In genomic region chr1:22428672-22429071, GRCh38 we compare ENCODE assay signal across 8 cellular contexts. TPM values are rescaled to one million over a fixed set of nuclear protein-coding genes. Genes with fewer than 3 reads are reported as not detected.
DNase-seq lines count a peak whose midpoint lies in the region; ATAC-seq, FAIRE-seq and TF ChIP-seq lines count a peak whose summit lies in the region.

No MANE protein-coding gene starts in this region.

- 50% methylated on average over 1 of the region's 5 CpGs for WGBS in mesenchymal stem cell

- ATAC-seq in HG03175 (IDR thresholded peaks at IDR 0.05; ENCODE audit: unreplicated experiment) (no peak), HG03442 (IDR thresholded peaks at IDR 0.05; ENCODE audit: unreplicated experiment) (no peak)

- H3K14ac ChIP-seq in mesenchymal stem cell (ENCODE audit: low read length in 2 of 2), result no peak overlapping the region

- H3K9me3 ChIP-seq in mesenchymal stem cell (ENCODE audit: control insufficient read depth, low read length), result no peaks in the 10 kb centered on the region

- H3K4me3 ChIP-seq in mesenchymal stem cell (ENCODE audit: insufficient read depth in 1 of 2, low read depth in 1 of 2, low read length in 2 of 2), result peak overlapping the region in 1 of 2 experiments; percentile 56

- H3K36me3 ChIP-seq in mesenchymal stem cell (ENCODE audit: control insufficient read depth in 1 of 2, insufficient read depth in 2 of 2, low read depth in 1 of 2, low read length in 2 of 2), result no peaks in the 10 kb centered on the region

- no peaks in the 10 kb centered on the region for H3K79me1 ChIP-seq in mesenchymal stem cell (replicated peaks; ENCODE audit: low read length, poor library complexity, severe bottlenecking)

- no peak overlapping the region for H2AK5ac ChIP-seq in mesenchymal stem cell (ENCODE audit: low read length, severe bottlenecking)

- H4K8ac ChIP-seq in mesenchymal stem cell (ENCODE audit: low read length), result no peak overlapping the region

- H3K27me3 Mint-ChIP-seq in dendritic cell treated with granulocyte-macrophage colony-stimulating factor and Interleukin-4, amounts not matched to agents 40 ng/mL and 50 ng/mL, for 4 days, result peaks cover 3% of the 10 kb centered on the region

- H3K27me3 ChIP-seq in mesenchymal stem cell (ENCODE audit: control insufficient read depth in 1 of 2, insufficient read depth in 1 of 2, low read length in 2 of 2), result peaks cover 10 to 19% of the 10 kb centered on the region in 2 experiments

- no peak overlapping the region for H3K4me2 ChIP-seq in mesenchymal stem cell (ENCODE audit: low read length, poor library complexity, severe bottlenecking)

- H3K18ac ChIP-seq in mesenchymal stem cell (ENCODE audit: low read depth in 1 of 2, low read length in 2 of 2), result no peak overlapping the region

- H3K23ac ChIP-seq in mesenchymal stem cell (ENCODE audit: low read length in 2 of 2), result no peak overlapping the region

- H3K27ac ChIP-seq in mesenchymal stem cell (ENCODE audit: low read length, poor library complexity, severe bottlenecking), result no peak overlapping the region

- H2BK15ac ChIP-seq in mesenchymal stem cell (ENCODE audit: low read depth, poor library complexity, severe bottlenecking), result no peak overlapping the region

- no peak for TF ChIP-seq POLR2A in H54 (IDR thresholded peaks at IDR 0.05; ENCODE audit: low read depth, low read length)

- H3K9ac ChIP-seq in mesenchymal stem cell (ENCODE audit: low read length), result peak overlapping the region; percentile 46

- H4K91ac ChIP-seq in mesenchymal stem cell (ENCODE audit: low read length), result no peak overlapping the region

- H2BK120ac ChIP-seq in mesenchymal stem cell (ENCODE audit: low read depth, low read length), result no peak overlapping the region

- H3K4ac ChIP-seq in mesenchymal stem cell (ENCODE audit: low read depth in 1 of 2, low read length in 2 of 2), result no peak overlapping the region

- no peaks in the 10 kb centered on the region for H3K9me3 Mint-ChIP-seq in dendritic cell treated with granulocyte-macrophage colony-stimulating factor and Interleukin-4, amounts not matched to agents 40 ng/mL and 50 ng/mL, for 4 days

- H3K36me3 Mint-ChIP-seq in dendritic cell treated with granulocyte-macrophage colony-stimulating factor and Interleukin-4, amounts not matched to agents 40 ng/mL and 50 ng/mL, for 4 days (ENCODE audit: low read depth), result no peaks in the 10 kb centered on the region

- DNase-seq in CD1c-positive myeloid dendritic cell (ENCODE audit: extremely low spot score), result peak; percentile 59
- no peak for DNase-seq in H54 (ENCODE audit: insufficient read length, low spot score)
- DNase-seq in SHP77 (lab: John Stamatoyannopoulos, UW), result peak; percentile 43 to 56
- peak; percentile 66 for DNase-seq in mesenchymal stem cell
- no peak for DNase-seq in T-helper 9 cell

- peak overlapping the region; percentile 68 for H3K4me3 Mint-ChIP-seq in dendritic cell treated with granulocyte-macrophage colony-stimulating factor and Interleukin-4, amounts not matched to agents 40 ng/mL and 50 ng/mL, for 4 days

- intact Hi-C loops in dendritic cell treated with granulocyte-macrophage colony-stimulating factor and Interleukin-4, amounts not matched to agents 40 ng/mL and 50 ng/mL, for 4 days (cut with micrococcal nuclease), result no loop called here

- H2BK5ac ChIP-seq in mesenchymal stem cell (ENCODE audit: low read depth, low read length, poor library complexity, severe bottlenecking), result no peak overlapping the region

- H2BK12ac ChIP-seq in mesenchymal stem cell (ENCODE audit: low read length in 2 of 2), result no peak overlapping the region

- H3K27ac Mint-ChIP-seq in dendritic cell treated with granulocyte-macrophage colony-stimulating factor and Interleukin-4, amounts not matched to agents 40 ng/mL and 50 ng/mL, for 4 days, result peak overlapping the region; percentile 39

- H2AFZ ChIP-seq in mesenchymal stem cell (ENCODE audit: low read depth, low read length), result no peak overlapping the region

- peaks cover 5% of the 10 kb centered on the region for H3K4me1 Mint-ChIP-seq in dendritic cell treated with granulocyte-macrophage colony-stimulating factor and Interleukin-4, amounts not matched to agents 40 ng/mL and 50 ng/mL, for 4 days (ENCODE audit: low read depth)

- H3K4me1 ChIP-seq in mesenchymal stem cell (ENCODE audit: control insufficient read depth, insufficient read depth, low read depth, low read length), result no peaks in the 10 kb centered on the region

- peak; percentile 93 for FAIRE-seq in H54 (lab: Jason Lieb, UNC)

RNA-seq across cellular contexts. Expression of gene ZBTB40, which starts 23.0 kb away (rescaled TPM):
- polyA plus RNA-seq in mesenchymal stem cell (2013, experiment 1 of 2), result 8.0 TPM
- polyA plus RNA-seq in mesenchymal stem cell (2013, experiment 2 of 2), result 7.1 TPM

Comparison
In these comparisons a context has a peak if more than half of its experiments do, and no peak if none do; other contexts are left out.
1. DNase-seq: peak in CD1c-positive myeloid dendritic cell (single experiment), SHP77 (2 of 2) and mesenchymal stem cell (single experiment); none in H54 (single experiment) and T-helper 9 cell (single experiment).